Comparison of ENCODE assay signal across 8 cellular contexts in genomic region chr17:43832976-43833829, GRCh38. TPM values are rescaled to one million over a fixed set of nuclear protein-coding genes. Genes with fewer than 3 reads are reported as not detected.
A peak's percentile ranks its signal among the peaks of the same experiment; 100 is the strongest.
DNase-seq lines count a peak whose midpoint lies in the region; ATAC-seq, FAIRE-seq and TF ChIP-seq lines count a peak whose summit lies in the region.

Gene MPP3, minus strand, starts transcription at chr17:43833146. Its CDS starts 1,240 bp downstream, at chr17:43831906.

- peak within 1 kb of the TSS; percentile 68 for H3K27ac ChIP-seq in A673 (ENCODE audit: low read depth, low read length, poor library complexity, severe bottlenecking)

- peak within 1 kb of the TSS; percentile 58 for H3K4me3 ChIP-seq in A673 (ENCODE audit: low read depth, low read length, poor library complexity, severe bottlenecking)
- H3K4me3 ChIP-seq in mucosa of stomach (ENCODE audit: low read length): peak within 1 kb of the TSS; percentile 19

- H3K36me3 ChIP-seq in A673 (ENCODE audit: insufficient read depth, low read length, poor library complexity, severe bottlenecking) (no peaks in the 10 kb centered on the region), mucosa of stomach (ENCODE audit: control insufficient read depth, insufficient read depth, low read length) (no peaks in the 10 kb centered on the region)

- H3K4me1 Mint-ChIP-seq in activated T-helper 17 cell treated with anti-CD3 and anti-CD28 coated beads, Interleukin-2, amount 50 U/mL, for 72 hours: peaks cover 14% of the 10 kb centered on the region
- peaks cover 26% of the 10 kb centered on the region for H3K4me1 Mint-ChIP-seq in stimulated activated naive CD8-positive, alpha-beta T cell treated with anti-CD3 and anti-CD28 coated beads, Interleukin-15, amount 100 ng/mL, for 72 hours

- H3K4me1 ChIP-seq in A673 (ENCODE audit: insufficient read depth, low read length, poor library complexity, severe bottlenecking): no peaks in the 10 kb centered on the region
- H3K4me1 ChIP-seq in mucosa of stomach (ENCODE audit: control insufficient read depth, insufficient read depth, low read length): peaks cover 14% of the 10 kb centered on the region

- no peaks in the 10 kb centered on the region for H3K9me3 Mint-ChIP-seq in activated T-helper 17 cell treated with anti-CD3 and anti-CD28 coated beads, Interleukin-2, amount 50 U/mL, for 72 hours
- H3K9me3 Mint-ChIP-seq in stimulated activated naive CD8-positive, alpha-beta T cell treated with anti-CD3 and anti-CD28 coated beads, Interleukin-15, amount 100 ng/mL, for 72 hours: no peaks in the 10 kb centered on the region

- DNase-seq in A673 (ENCODE audit: low spot score) (peak; percentile 71), H54 (ENCODE audit: insufficient read length, low spot score) (peak; percentile 92), NOMO-1 treated with DMSO at 0.1 percent for 48 hours (lab: John Stamatoyannopoulos, UW; ENCODE audit: unreplicated experiment) (peak; percentile 70), fibroblast of gingiva (ENCODE audit: low read depth) (peak; percentile 71)
- DNase-seq in stimulated activated naive CD8-positive, alpha-beta T cell treated with anti-CD3 and anti-CD28 coated beads, Interleukin-15, amount 100 ng/mL, for 72 hours: peak; percentile 23 to 26

- H3K27me3 ChIP-seq in A673 (replicated peaks; ENCODE audit: insufficient read depth, low read depth, low read length, poor library complexity) (no peaks in the 10 kb centered on the region), mucosa of stomach (ENCODE audit: control insufficient read depth, insufficient read depth, low read length) (peaks cover 8% of the 10 kb centered on the region)

- intact Hi-C loops in A673 (cut with micrococcal nuclease; ENCODE audit: unreplicated experiment): no loop called here

- no peak for TF ChIP-seq CTCF in A673 (conservative IDR thresholded peaks at IDR 0.05; ENCODE audit: low read depth, low read length)

- H3K27ac Mint-ChIP-seq in activated T-helper 17 cell treated with anti-CD3 and anti-CD28 coated beads, Interleukin-2, amount 50 U/mL, for 72 hours: no peak within 1 kb of the TSS
- no peak within 1 kb of the TSS for H3K27ac Mint-ChIP-seq in stimulated activated naive CD8-positive, alpha-beta T cell treated with anti-CD3 and anti-CD28 coated beads, Interleukin-15, amount 100 ng/mL, for 72 hours

- H3K36me3 Mint-ChIP-seq in activated T-helper 17 cell treated with anti-CD3 and anti-CD28 coated beads, Interleukin-2, amount 50 U/mL, for 72 hours (ENCODE audit: low read depth): no peaks in the 10 kb centered on the region

- H3K9ac ChIP-seq in mucosa of stomach (ENCODE audit: low read length): peak within 1 kb of the TSS; percentile 57

- CTCF ChIA-PET in A673 (lab: Charles Lee): interaction anchor here (0.5 kb wide), 1 partner anchor 13 kb away, joined by 3 read pairs; no protein-coding TSS in a partner anchor

- peak; percentile 78 for TF ChIP-seq POLR2A in H54 (IDR thresholded peaks at IDR 0.05; ENCODE audit: low read depth, low read length)

- H3K9me3 ChIP-seq in A673 (ENCODE audit: low read depth, low read length, poor library complexity, severe bottlenecking) (no peaks in the 10 kb centered on the region), mucosa of stomach (ENCODE audit: control insufficient read depth, low read length) (no peaks in the 10 kb centered on the region)

- ATAC-seq in activated T-helper 17 cell treated with anti-CD3 and anti-CD28 coated beads, Interleukin-2, amount 50 U/mL, for 72 hours (replicated peaks): peak; percentile 64
- ATAC-seq in stimulated activated naive CD8-positive, alpha-beta T cell treated with anti-CD3 and anti-CD28 coated beads, Interleukin-15, amount 100 ng/mL, for 72 hours: peak; percentile 71
- ATAC-seq in GM18909 (IDR thresholded peaks at IDR 0.05; ENCODE audit: poor library complexity, unreplicated experiment): no peak

- POLR2A ChIA-PET in A673 (lab: Charles Lee; ENCODE audit: low non-redundant PET): no interaction called here

- no TSS peak for BruUV-seq in A673 (replicated peaks; lab: Mats Ljungman, UMichigan)

- peak within 1 kb of the TSS; percentile 79 for H3K4me3 Mint-ChIP-seq in activated T-helper 17 cell treated with anti-CD3 and anti-CD28 coated beads, Interleukin-2, amount 50 U/mL, for 72 hours
- H3K4me3 Mint-ChIP-seq in stimulated activated naive CD8-positive, alpha-beta T cell treated with anti-CD3 and anti-CD28 coated beads, Interleukin-15, amount 100 ng/mL, for 72 hours: peak within 1 kb of the TSS; percentile 74 to 82

- no peak for FAIRE-seq in H54 (lab: Jason Lieb, UNC)

- H3K27me3 Mint-ChIP-seq in activated T-helper 17 cell treated with anti-CD3 and anti-CD28 coated beads, Interleukin-2, amount 50 U/mL, for 72 hours: peaks cover 19% of the 10 kb centered on the region
- peaks cover 73% of the 10 kb centered on the region for H3K27me3 Mint-ChIP-seq in stimulated activated naive CD8-positive, alpha-beta T cell treated with anti-CD3 and anti-CD28 coated beads, Interleukin-15, amount 100 ng/mL, for 72 hours

RNA-seq across cellular contexts. Expression of gene MPP3, which starts in this region (rescaled TPM):
- total RNA-seq in A673 (2021): 5.7 and 7.7 TPM in 2 replicates
- under 1 TPM; 0.43 to 0.58 TPM for total RNA-seq in activated T-helper 17 cell treated with anti-CD3 and anti-CD28 coated beads, Interleukin-2, amount 50 U/mL, for 72 hours

Comparison
In these comparisons a context has a peak if more than half of its experiments do, and no peak if none do; other contexts are left out.
1. Peak in ATAC-seq in activated T-helper 17 cell treated with anti-CD3 and anti-CD28 coated beads, Interleukin-2, amount 50 U/mL, for 72 hours; RNA of the gene not detected or under 1 TPM.
2. DNase-seq: peak in every context shown above with its lines; median percentile 92 in H54; 71 in A673; 71 in fibroblast of gingiva; 70 in NOMO-1 treated with DMSO at 0.1 percent for 48 hours; 24 in stimulated activated naive CD8-positive, alpha-beta T cell treated with anti-CD3 and anti-CD28 coated beads, Interleukin-15, amount 100 ng/mL, for 72 hours.